Comparison of ENCODE assay signal across 1 cellular context in the genomic region with DNA sequence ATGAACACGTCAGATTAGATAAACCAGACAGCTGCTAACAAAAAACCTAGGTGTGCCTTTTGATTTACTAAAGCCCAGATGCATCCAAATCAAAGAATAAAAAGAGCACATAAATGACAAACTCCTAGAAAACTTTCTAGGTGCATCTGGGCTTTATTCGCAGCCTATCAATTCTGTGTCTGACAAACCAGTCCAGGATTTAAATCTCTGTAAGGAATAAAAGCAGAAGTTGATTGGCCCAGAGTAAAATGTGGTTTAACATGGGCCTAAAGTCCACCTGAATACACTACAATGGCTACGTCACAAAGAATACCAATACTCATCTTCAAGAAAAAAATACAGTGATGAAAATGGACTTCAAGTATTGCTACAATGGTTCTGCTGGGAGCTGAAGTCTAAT.
TF ChIP-seq lines count a peak whose summit lies in the region.

No MANE protein-coding gene starts in this region.

TF ChIP-seq in K562, 482 proteins besides CTCF, POLR2A, EP300 and RAD21 (continued from another document):
- peak; percentile 11 to 54; a peak in 2 of 4 replicates for TF ChIP-seq KDM1A (IDR thresholded peaks at IDR 0.05)
- TF ChIP-seq CCNT2 (IDR thresholded peaks at IDR 0.05; ENCODE audit: borderline replicate concordance, extremely low read depth, insufficient read length, low read depth, low read length) = no peak
- TF ChIP-seq KLF1 (tag; IDR thresholded peaks at IDR 0.05) = no peak
- TF ChIP-seq SRF (CRISPR knock-in tag; IDR thresholded peaks at IDR 0.05) = no peak
- TF ChIP-seq HDAC2 (IDR thresholded peaks at IDR 0.05) = peak; percentile 34; the same call in 1 of the 2 replicates
- TF ChIP-seq, protein P1, sequence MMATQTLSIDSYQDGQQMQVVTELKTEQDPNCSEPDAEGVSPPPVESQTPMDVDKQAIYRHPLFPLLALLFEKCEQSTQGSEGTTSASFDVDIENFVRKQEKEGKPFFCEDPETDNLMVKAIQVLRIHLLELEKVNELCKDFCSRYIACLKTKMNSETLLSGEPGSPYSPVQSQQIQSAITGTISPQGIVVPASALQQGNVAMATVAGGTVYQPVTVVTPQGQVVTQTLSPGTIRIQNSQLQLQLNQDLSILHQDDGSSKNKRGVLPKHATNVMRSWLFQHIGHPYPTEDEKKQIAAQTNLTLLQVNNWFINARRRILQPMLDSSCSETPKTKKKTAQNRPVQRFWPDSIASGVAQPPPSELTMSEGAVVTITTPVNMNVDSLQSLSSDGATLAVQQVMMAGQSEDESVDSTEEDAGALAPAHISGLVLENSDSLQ (IDR thresholded peaks at IDR 0.05) = no peak
- TF ChIP-seq, protein P2, sequence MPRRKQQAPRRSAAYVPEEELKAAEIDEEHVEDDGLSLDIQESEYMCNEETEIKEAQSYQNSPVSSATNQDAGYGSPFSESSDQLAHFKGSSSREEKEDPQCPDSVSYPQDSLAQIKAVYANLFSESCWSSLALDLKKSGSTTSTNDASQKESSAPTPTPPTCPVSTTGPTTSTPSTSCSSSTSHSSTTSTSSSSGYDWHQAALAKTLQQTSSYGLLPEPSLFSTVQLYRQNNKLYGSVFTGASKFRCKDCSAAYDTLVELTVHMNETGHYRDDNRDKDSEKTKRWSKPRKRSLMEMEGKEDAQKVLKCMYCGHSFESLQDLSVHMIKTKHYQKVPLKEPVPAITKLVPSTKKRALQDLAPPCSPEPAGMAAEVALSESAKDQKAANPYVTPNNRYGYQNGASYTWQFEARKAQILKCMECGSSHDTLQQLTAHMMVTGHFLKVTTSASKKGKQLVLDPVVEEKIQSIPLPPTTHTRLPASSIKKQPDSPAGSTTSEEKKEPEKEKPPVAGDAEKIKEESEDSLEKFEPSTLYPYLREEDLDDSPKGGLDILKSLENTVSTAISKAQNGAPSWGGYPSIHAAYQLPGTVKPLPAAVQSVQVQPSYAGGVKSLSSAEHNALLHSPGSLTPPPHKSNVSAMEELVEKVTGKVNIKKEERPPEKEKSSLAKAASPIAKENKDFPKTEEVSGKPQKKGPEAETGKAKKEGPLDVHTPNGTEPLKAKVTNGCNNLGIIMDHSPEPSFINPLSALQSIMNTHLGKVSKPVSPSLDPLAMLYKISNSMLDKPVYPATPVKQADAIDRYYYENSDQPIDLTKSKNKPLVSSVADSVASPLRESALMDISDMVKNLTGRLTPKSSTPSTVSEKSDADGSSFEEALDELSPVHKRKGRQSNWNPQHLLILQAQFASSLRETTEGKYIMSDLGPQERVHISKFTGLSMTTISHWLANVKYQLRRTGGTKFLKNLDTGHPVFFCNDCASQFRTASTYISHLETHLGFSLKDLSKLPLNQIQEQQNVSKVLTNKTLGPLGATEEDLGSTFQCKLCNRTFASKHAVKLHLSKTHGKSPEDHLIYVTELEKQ (CRISPR knock-in tag; IDR thresholded peaks at IDR 0.05) = no peak
- TF ChIP-seq SOX6 (IDR thresholded peaks at IDR 0.05) = no peak
- peak; percentile 93; the same call in 1 of the 2 replicates for TF ChIP-seq PHF21A (IDR thresholded peaks at IDR 0.05; ENCODE audit: borderline replicate concordance, low read depth)
- no peak for TF ChIP-seq SAFB2 (IDR thresholded peaks at IDR 0.05; ENCODE audit: borderline replicate concordance, low read depth, low read length, severe bottlenecking)
- TF ChIP-seq, protein P3, sequence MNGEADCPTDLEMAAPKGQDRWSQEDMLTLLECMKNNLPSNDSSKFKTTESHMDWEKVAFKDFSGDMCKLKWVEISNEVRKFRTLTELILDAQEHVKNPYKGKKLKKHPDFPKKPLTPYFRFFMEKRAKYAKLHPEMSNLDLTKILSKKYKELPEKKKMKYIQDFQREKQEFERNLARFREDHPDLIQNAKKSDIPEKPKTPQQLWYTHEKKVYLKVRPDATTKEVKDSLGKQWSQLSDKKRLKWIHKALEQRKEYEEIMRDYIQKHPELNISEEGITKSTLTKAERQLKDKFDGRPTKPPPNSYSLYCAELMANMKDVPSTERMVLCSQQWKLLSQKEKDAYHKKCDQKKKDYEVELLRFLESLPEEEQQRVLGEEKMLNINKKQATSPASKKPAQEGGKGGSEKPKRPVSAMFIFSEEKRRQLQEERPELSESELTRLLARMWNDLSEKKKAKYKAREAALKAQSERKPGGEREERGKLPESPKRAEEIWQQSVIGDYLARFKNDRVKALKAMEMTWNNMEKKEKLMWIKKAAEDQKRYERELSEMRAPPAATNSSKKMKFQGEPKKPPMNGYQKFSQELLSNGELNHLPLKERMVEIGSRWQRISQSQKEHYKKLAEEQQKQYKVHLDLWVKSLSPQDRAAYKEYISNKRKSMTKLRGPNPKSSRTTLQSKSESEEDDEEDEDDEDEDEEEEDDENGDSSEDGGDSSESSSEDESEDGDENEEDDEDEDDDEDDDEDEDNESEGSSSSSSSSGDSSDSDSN (IDR thresholded peaks at IDR 0.05; ENCODE audit: borderline replicate concordance in 1 of 2, low read depth in 2 of 2, low read length in 2 of 2) = no peak
- TF ChIP-seq PPARD (CRISPR knock-in tag; IDR thresholded peaks at IDR 0.05) = no peak
- no peak for TF ChIP-seq NR2C1 (IDR thresholded peaks at IDR 0.05)
- TF ChIP-seq NR2C1 (tag; IDR thresholded peaks at IDR 0.05) = no peak
- TF ChIP-seq ZFP1 (CRISPR knock-in tag; IDR thresholded peaks at IDR 0.05) = no peak
- peak in 1 of 2 experiments; percentile 65; a peak in 1 of 4 replicates for TF ChIP-seq RCOR1 (IDR thresholded peaks at IDR 0.05; ENCODE audit: borderline replicate concordance in 1 of 2, low read depth in 2 of 2, low read length in 2 of 2)
